In genomic region chr19:48959341-48960239, GRCh38 we compare ENCODE assay signal across 1 cellular context.
TF ChIP-seq lines count a peak whose summit lies in the region.

No MANE protein-coding gene starts in this region.

TF ChIP-seq in H1, 55 proteins besides CTCF, POLR2A, EP300 and RAD21:
- TF ChIP-seq, protein P1, sequence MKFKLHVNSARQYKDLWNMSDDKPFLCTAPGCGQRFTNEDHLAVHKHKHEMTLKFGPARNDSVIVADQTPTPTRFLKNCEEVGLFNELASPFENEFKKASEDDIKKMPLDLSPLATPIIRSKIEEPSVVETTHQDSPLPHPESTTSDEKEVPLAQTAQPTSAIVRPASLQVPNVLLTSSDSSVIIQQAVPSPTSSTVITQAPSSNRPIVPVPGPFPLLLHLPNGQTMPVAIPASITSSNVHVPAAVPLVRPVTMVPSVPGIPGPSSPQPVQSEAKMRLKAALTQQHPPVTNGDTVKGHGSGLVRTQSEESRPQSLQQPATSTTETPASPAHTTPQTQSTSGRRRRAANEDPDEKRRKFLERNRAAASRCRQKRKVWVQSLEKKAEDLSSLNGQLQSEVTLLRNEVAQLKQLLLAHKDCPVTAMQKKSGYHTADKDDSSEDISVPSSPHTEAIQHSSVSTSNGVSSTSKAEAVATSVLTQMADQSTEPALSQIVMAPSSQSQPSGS (IDR thresholded peaks at IDR 0.05; ENCODE audit: low read length): no peak
- TF ChIP-seq SAP30 (IDR thresholded peaks at IDR 0.05; ENCODE audit: insufficient read depth, insufficient replicate concordance, low read length) (no peak), E2F6 (IDR thresholded peaks at IDR 0.05) (no peak), MAFK (IDR thresholded peaks at IDR 0.05; ENCODE audit: low read depth, low read length) (no peak), POLR2AphosphoS5 (IDR thresholded peaks at IDR 0.05; ENCODE audit: low read depth, low read length) (peak; percentile 56; the same call in 1 of the 2 replicates)
- TF ChIP-seq, protein P2, sequence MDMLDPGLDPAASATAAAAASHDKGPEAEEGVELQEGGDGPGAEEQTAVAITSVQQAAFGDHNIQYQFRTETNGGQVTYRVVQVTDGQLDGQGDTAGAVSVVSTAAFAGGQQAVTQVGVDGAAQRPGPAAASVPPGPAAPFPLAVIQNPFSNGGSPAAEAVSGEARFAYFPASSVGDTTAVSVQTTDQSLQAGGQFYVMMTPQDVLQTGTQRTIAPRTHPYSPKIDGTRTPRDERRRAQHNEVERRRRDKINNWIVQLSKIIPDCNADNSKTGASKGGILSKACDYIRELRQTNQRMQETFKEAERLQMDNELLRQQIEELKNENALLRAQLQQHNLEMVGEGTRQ (IDR thresholded peaks at IDR 0.05; ENCODE audit: low read length): no peak
- TF ChIP-seq, protein P3, sequence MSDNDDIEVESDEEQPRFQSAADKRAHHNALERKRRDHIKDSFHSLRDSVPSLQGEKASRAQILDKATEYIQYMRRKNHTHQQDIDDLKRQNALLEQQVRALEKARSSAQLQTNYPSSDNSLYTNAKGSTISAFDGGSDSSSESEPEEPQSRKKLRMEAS (IDR thresholded peaks at IDR 0.05): no peak
